ENCODE assay signal across 16 cellular contexts in genomic region chr6:37025621-37026466, GRCh38. TPM values are rescaled to one million over a fixed set of nuclear protein-coding genes. Genes with fewer than 3 reads are reported as not detected.
DNase-seq lines count a peak whose midpoint lies in the region; ATAC-seq, FAIRE-seq and TF ChIP-seq lines count a peak whose summit lies in the region.
"Had no signal": no experiment of that assay in that cellular context is flagged by ENCODE, and none has a peak within 500 bp of the region (broad histone marks: within the 10 kb centered on the region; RNA-seq: fewer than 3 reads in every experiment).

No MANE protein-coding gene starts in this region.

- no peak overlapping the region for H3K27ac ChIP-seq in CD4-positive, CD25-positive, alpha-beta regulatory T cell (ENCODE audit: insufficient read depth, low read length, poor library complexity, severe bottlenecking)
- H3K27ac ChIP-seq in lower lobe of right lung (no peak overlapping the region), kidney (ENCODE audit: low read depth in 2 of 2, low read length in 2 of 2) (no peak overlapping the region), gastrocnemius medialis (no peak overlapping the region)
- H3K27ac ChIP-seq: ovary had no signal

- no peak for FAIRE-seq in kidney (lab: Jason Lieb, UNC)
- FAIRE-seq: islet of Langerhans, small intestine had no signal

- intact Hi-C loops in activated T-helper 1 cell treated with anti-CD3 and anti-CD28 coated beads, Interleukin-12 subunit alpha, Interleukin-12 subunit beta, Interleukin-2, Interleukin-4 antibody, amounts not matched to agents 30 ng/mL and 10 ng/mL and 1 ng/mL, durations not matched to agents 14 hours and 24 hours and 36 hours (cut with micrococcal nuclease), result loop anchor here (5.0 kb wide), 1 partner anchor 76 kb away; no protein-coding TSS in a partner anchor
- intact Hi-C loops in lower lobe of right lung (cut with DNase I), result loop anchor here (10.0 kb wide), 1 partner anchor 179 kb away; no protein-coding TSS in a partner anchor
- intact Hi-C loops in kidney (cut with DNase I), result no loop called here
- intact Hi-C loops in gastrocnemius medialis (cut with DNase I; ENCODE audit: low total_unique reads), result no loop called here
- intact Hi-C loops in head of caudate nucleus (cut with DNase I), result no loop called here

- in situ Hi-C loops in gastrocnemius medialis (cut with MboI; ENCODE audit: low sequenced_read_pairs in 4 of 4), result loop anchor here in 1 of 4 donors (10.0 kb wide), 1 partner anchor 179 kb away; no protein-coding TSS in a partner anchor

- no peaks in the 10 kb centered on the region for H3K9me3 ChIP-seq in CD4-positive, CD25-positive, alpha-beta regulatory T cell (ENCODE audit: control insufficient read depth in 2 of 2, low read length in 2 of 2)
- H3K9me3 ChIP-seq in lower lobe of right lung (peaks cover 5% of the 10 kb centered on the region), kidney (ENCODE audit: control insufficient read depth in 1 of 2, low read length in 2 of 2) (peaks cover 0 to 4% of the 10 kb centered on the region in 2 donors), gastrocnemius medialis (no peaks in the 10 kb centered on the region)
- H3K9me3 ChIP-seq: ovary had no signal

- TF ChIP-seq CTCF in lower lobe of right lung (IDR thresholded peaks at IDR 0.05) (no peak), kidney (IDR thresholded peaks at IDR 0.05; ENCODE audit: borderline replicate concordance, extremely low read depth, insufficient read depth) (no peak), gastrocnemius medialis (IDR thresholded peaks at IDR 0.05 in 4 of 5, conservative IDR thresholded peaks at IDR 0.05 in 1 of 5) (no peak), HFFc6 (IDR thresholded peaks at IDR 0.05) (no peak)

- ATAC-seq in CD4-positive, CD25-positive, alpha-beta regulatory T cell (ENCODE audit: low read depth in 2 of 2), result no peak
- ATAC-seq in lower lobe of right lung, result no peak
- ATAC-seq in gastrocnemius medialis, result no peak

- peaks cover 0 to 3% (median 0%) of the 10 kb centered on the region in 7 donors for H3K9me3 Mint-ChIP-seq in CD4-positive, CD25-positive, alpha-beta regulatory T cell
- H3K9me3 Mint-ChIP-seq in activated T-helper 1 cell treated with anti-CD3 and anti-CD28 coated beads, Interleukin-12 subunit alpha, Interleukin-12 subunit beta, Interleukin-2, Interleukin-4 antibody, amounts not matched to agents 30 ng/mL and 10 ng/mL and 1 ng/mL, durations not matched to agents 14 hours and 24 hours and 36 hours, result peaks cover 5% of the 10 kb centered on the region
- no peaks in the 10 kb centered on the region for H3K9me3 Mint-ChIP-seq in HFFc6

- peaks cover 23% of the 10 kb centered on the region for H3K4me1 ChIP-seq in CD4-positive, CD25-positive, alpha-beta regulatory T cell (ENCODE audit: control insufficient read depth, insufficient read depth, low read length, poor library complexity, severe bottlenecking)
- H3K4me1 ChIP-seq in lower lobe of right lung, result peaks cover 13% of the 10 kb centered on the region
- peaks cover 0 to 2% of the 10 kb centered on the region in 2 donors for H3K4me1 ChIP-seq in kidney (ENCODE audit: control insufficient read depth in 1 of 2, insufficient read depth in 1 of 2, low read depth in 1 of 2, low read length in 2 of 2)
- no peaks in the 10 kb centered on the region for H3K4me1 ChIP-seq in gastrocnemius medialis

- H3K4me1 Mint-ChIP-seq in CD4-positive, CD25-positive, alpha-beta regulatory T cell, result peaks cover 5 to 59% (median 39%) of the 10 kb centered on the region in 4 donors
- H3K4me1 Mint-ChIP-seq in activated T-helper 1 cell treated with anti-CD3 and anti-CD28 coated beads, Interleukin-12 subunit alpha, Interleukin-12 subunit beta, Interleukin-2, Interleukin-4 antibody, amounts not matched to agents 30 ng/mL and 10 ng/mL and 1 ng/mL, durations not matched to agents 14 hours and 24 hours and 36 hours (ENCODE audit: low read depth), result peaks cover 76% of the 10 kb centered on the region
- H3K4me1 Mint-ChIP-seq in HFFc6 (ENCODE audit: low read depth), result peaks cover 16% of the 10 kb centered on the region; the same call in 1 of the 2 replicates
- H3K4me1 Mint-ChIP-seq: mesothelial cell of epicardium had no signal

- no peaks in the 10 kb centered on the region for H3K36me3 ChIP-seq in CD4-positive, CD25-positive, alpha-beta regulatory T cell (ENCODE audit: control insufficient read depth, insufficient read depth, low read length)
- H3K36me3 ChIP-seq in H7 (replicated peaks; ENCODE audit: control insufficient read depth, insufficient read depth, low read length) (no peaks in the 10 kb centered on the region), lower lobe of right lung (peaks cover 21% of the 10 kb centered on the region), kidney (ENCODE audit: control insufficient read depth in 1 of 2, insufficient read depth in 2 of 2, low read length in 2 of 2) (no peaks in the 10 kb centered on the region), gastrocnemius medialis (no peaks in the 10 kb centered on the region)
- H3K36me3 ChIP-seq: ovary had no signal

- TF ChIP-seq POLR2A in gastrocnemius medialis (IDR thresholded peaks at IDR 0.05), result no peak

- no peak overlapping the region for H3K4me3 ChIP-seq in CD4-positive, CD25-positive, alpha-beta regulatory T cell (ENCODE audit: low read depth, low read length)
- H3K4me3 ChIP-seq in H7 (ENCODE audit: insufficient read depth, low read depth, low read length) (no peak overlapping the region), lower lobe of right lung (no peak overlapping the region), kidney (ENCODE audit: low read length in 2 of 2) (no peak overlapping the region), gastrocnemius medialis (no peak overlapping the region)
- H3K4me3 ChIP-seq: ovary had no signal

- no peaks in the 10 kb centered on the region for H3K36me3 Mint-ChIP-seq in CD4-positive, CD25-positive, alpha-beta regulatory T cell
- H3K36me3 Mint-ChIP-seq in activated T-helper 1 cell treated with anti-CD3 and anti-CD28 coated beads, Interleukin-12 subunit alpha, Interleukin-12 subunit beta, Interleukin-2, Interleukin-4 antibody, amounts not matched to agents 30 ng/mL and 10 ng/mL and 1 ng/mL, durations not matched to agents 14 hours and 24 hours and 36 hours (ENCODE audit: low read depth), result peaks cover 6% of the 10 kb centered on the region
- H3K36me3 Mint-ChIP-seq in HFFc6 (ENCODE audit: low read depth), result no peaks in the 10 kb centered on the region
- H3K36me3 Mint-ChIP-seq: mesothelial cell of epicardium had no signal

- H3K27ac Mint-ChIP-seq in CD4-positive, CD25-positive, alpha-beta regulatory T cell, result peak overlapping the region in 2 of 3 donors; percentile 31 to 83
- peak overlapping the region; percentile 57 for H3K27ac Mint-ChIP-seq in activated T-helper 1 cell treated with anti-CD3 and anti-CD28 coated beads, Interleukin-12 subunit alpha, Interleukin-12 subunit beta, Interleukin-2, Interleukin-4 antibody, amounts not matched to agents 30 ng/mL and 10 ng/mL and 1 ng/mL, durations not matched to agents 14 hours and 24 hours and 36 hours
- H3K27ac Mint-ChIP-seq in HFFc6, result no peak overlapping the region
- H3K27ac Mint-ChIP-seq: mesothelial cell of epicardium had no signal

- H3K27me3 ChIP-seq in CD4-positive, CD25-positive, alpha-beta regulatory T cell (ENCODE audit: control insufficient read depth, insufficient read depth, low read length), result no peaks in the 10 kb centered on the region
- H3K27me3 ChIP-seq in H7 (ENCODE audit: control insufficient read depth, insufficient read depth, low read length) (no peaks in the 10 kb centered on the region), lower lobe of right lung (ENCODE audit: low read depth) (no peaks in the 10 kb centered on the region), gastrocnemius medialis (no peaks in the 10 kb centered on the region)
- H3K27me3 ChIP-seq: ovary had no signal

- H3K4me3 Mint-ChIP-seq in CD4-positive, CD25-positive, alpha-beta regulatory T cell, result peak overlapping the region in 1 of 4 donors; percentile 41
- no peak overlapping the region for H3K4me3 Mint-ChIP-seq in activated T-helper 1 cell treated with anti-CD3 and anti-CD28 coated beads, Interleukin-12 subunit alpha, Interleukin-12 subunit beta, Interleukin-2, Interleukin-4 antibody, amounts not matched to agents 30 ng/mL and 10 ng/mL and 1 ng/mL, durations not matched to agents 14 hours and 24 hours and 36 hours
- no peak overlapping the region for H3K4me3 Mint-ChIP-seq in HFFc6
- H3K4me3 Mint-ChIP-seq: mesothelial cell of epicardium had no signal

- H3K27me3 Mint-ChIP-seq in CD4-positive, CD25-positive, alpha-beta regulatory T cell, result no peaks in the 10 kb centered on the region
- no peaks in the 10 kb centered on the region for H3K27me3 Mint-ChIP-seq in activated T-helper 1 cell treated with anti-CD3 and anti-CD28 coated beads, Interleukin-12 subunit alpha, Interleukin-12 subunit beta, Interleukin-2, Interleukin-4 antibody, amounts not matched to agents 30 ng/mL and 10 ng/mL and 1 ng/mL, durations not matched to agents 14 hours and 24 hours and 36 hours (ENCODE audit: insufficient read depth)
- peaks cover 9% of the 10 kb centered on the region for H3K27me3 Mint-ChIP-seq in HFFc6 (ENCODE audit: insufficient read depth)

- no peak for DNase-seq in CD4-positive, CD25-positive, alpha-beta regulatory T cell
- DNase-seq in H7 (peak; percentile 26), lower lobe of right lung (peak; percentile 34), kidney (no peak), gastrocnemius medialis (no peak), head of caudate nucleus (no peak), HFFc6 (no peak)
- no peak for DNase-seq in activated T-helper 1 cell treated with anti-CD3 and anti-CD28 coated beads, Interleukin-12 subunit alpha, Interleukin-12 subunit beta, Interleukin-2, Interleukin-4 antibody, amounts not matched to agents 30 ng/mL and 10 ng/mL and 1 ng/mL, durations not matched to agents 14 hours and 24 hours and 36 hours (ENCODE audit: low spot score)
- DNase-seq: glutamatergic neuron, GOT3, SHP77 treated with DMSO at 0.1 percent for 48 hours, small intestine had no signal

- H3K9ac ChIP-seq in kidney (ENCODE audit: low read length in 2 of 2), result no peak overlapping the region

RNA-seq across cellular contexts. Expression of gene FGD2, which starts 20.4 kb away (rescaled TPM):
- total RNA-seq in CD4-positive, CD25-positive, alpha-beta regulatory T cell, result 1.9 TPM
- polyA plus RNA-seq in CD4-positive, CD25-positive, alpha-beta regulatory T cell, result under 1 TPM in 3 of 4 donors, not detected in 1; 0.21 to 0.77 (median 0.43) TPM
- total RNA-seq in H7 (2014; rRNA removed; shearing (Covaris generic)), result 0.04 and 0.17 TPM in 2 replicates
- total RNA-seq in activated T-helper 1 cell treated with anti-CD3 and anti-CD28 coated beads, Interleukin-12 subunit alpha, Interleukin-12 subunit beta, Interleukin-2, Interleukin-4 antibody, amounts not matched to agents 30 ng/mL and 10 ng/mL and 1 ng/mL, durations not matched to agents 14 hours and 24 hours and 36 hours, result 0.65 and 1.5 TPM in 2 replicates
- total RNA-seq in lower lobe of right lung, result 103 TPM
- 49.5 TPM for total RNA-seq in kidney
- polyA plus RNA-seq in kidney (ENCODE audit: insufficient read depth, low read depth, low replicate concordance), result 0.97 TPM
- total RNA-seq in gastrocnemius medialis, result 1 to 10 TPM in 3 of 4 donors, under 1 TPM in 1; 0.39 to 6.2 (median 5.0) TPM
- not detected for total RNA-seq in HFFc6 (2021; fragmentation: NEBNext Ultra II Directional; extraction: Animal tissue kit (Norgen Biotek cat#: 25700))
- total RNA-seq: mesothelial cell of epicardium had no signal
- polyA plus RNA-seq: BJ had no signal

RNA-seq across cellular contexts. Expression of gene MTCH1, which starts 39.8 kb away (rescaled TPM):
- 220 TPM for total RNA-seq in CD4-positive, CD25-positive, alpha-beta regulatory T cell
- polyA plus RNA-seq in CD4-positive, CD25-positive, alpha-beta regulatory T cell, result 10 to 100 TPM; 83.9 to 95.8 (median 89.5) TPM
- 286 and 299 TPM in 2 replicates for total RNA-seq in H7 (2014; rRNA removed; shearing (Covaris generic))
- 120 and 127 TPM in 2 replicates for total RNA-seq in activated T-helper 1 cell treated with anti-CD3 and anti-CD28 coated beads, Interleukin-12 subunit alpha, Interleukin-12 subunit beta, Interleukin-2, Interleukin-4 antibody, amounts not matched to agents 30 ng/mL and 10 ng/mL and 1 ng/mL, durations not matched to agents 14 hours and 24 hours and 36 hours
- total RNA-seq in lower lobe of right lung (194 TPM), kidney (194 TPM), gastrocnemius medialis (100 to 1,000 TPM in 3 of 4 donors, 10 to 100 TPM in 1; 85.6 to 127 (median 116) TPM)
- polyA plus RNA-seq in kidney (ENCODE audit: insufficient read depth, low read depth, low replicate concordance), result 202 TPM
- 100 to 1,000 TPM; 263 to 301 (median 281) TPM for total RNA-seq in HFFc6 (2021; fragmentation: NEBNext Ultra II Directional; extraction: Animal tissue kit (Norgen Biotek cat#: 25700))

Comparison
In these comparisons a context has a peak if more than half of its experiments do, and no peak if none do; other contexts are left out.
1. DNase-seq: peak in H7 (single experiment) and lower lobe of right lung (single experiment); none in CD4-positive, CD25-positive, alpha-beta regulatory T cell (0 of 3), activated T-helper 1 cell treated with anti-CD3 and anti-CD28 coated beads, Interleukin-12 subunit alpha, Interleukin-12 subunit beta, Interleukin-2, Interleukin-4 antibody, amounts not matched to agents 30 ng/mL and 10 ng/mL and 1 ng/mL, durations not matched to agents 14 hours and 24 hours and 36 hours (single experiment), kidney (single experiment), gastrocnemius medialis (0 of 2), head of caudate nucleus (0 of 42) and HFFc6 (single experiment).
2. intact Hi-C loops: an anchor here in activated T-helper 1 cell treated with anti-CD3 and anti-CD28 coated beads, Interleukin-12 subunit alpha, Interleukin-12 subunit beta, Interleukin-2, Interleukin-4 antibody, amounts not matched to agents 30 ng/mL and 10 ng/mL and 1 ng/mL, durations not matched to agents 14 hours and 24 hours and 36 hours (5.0 kb wide) and lower lobe of right lung (10.0 kb wide); none called in kidney, gastrocnemius medialis and head of caudate nucleus.